In genomic region chr1:181189245-181189644, GRCh38 we compare ENCODE assay signal across 8 cellular contexts.
"Had no signal": no experiment of that assay in that cellular context is flagged by ENCODE, and none has a peak within 500 bp of the region (broad histone marks: within the 10 kb centered on the region; RNA-seq: fewer than 3 reads in every experiment).

No MANE protein-coding gene starts in this region.

- H3K36me3 ChIP-seq: breast epithelium, esophagus muscularis mucosa, heart left ventricle, upper lobe of left lung, vagina, WERI-Rb-1 had no signal

- H3K9me3 ChIP-seq: breast epithelium, esophagus muscularis mucosa, upper lobe of left lung, vagina had no signal

- DNase-seq: foreskin keratinocyte, kidney glomerular epithelial cell had no signal

- H3K27ac ChIP-seq: breast epithelium, esophagus muscularis mucosa, foreskin keratinocyte, upper lobe of left lung, vagina, WERI-Rb-1 had no signal

- H3K4me1 ChIP-seq: breast epithelium, foreskin keratinocyte had no signal

- H3K27me3 ChIP-seq: upper lobe of left lung, vagina had no signal
